ENCODE assay signal across 12 cellular contexts in genomic region chr6:45590751-45591184, GRCh38.
DNase-seq lines count a peak whose midpoint lies in the region; ATAC-seq and TF ChIP-seq lines count a peak whose summit lies in the region.
"Had no signal": no experiment of that assay in that cellular context is flagged by ENCODE, and none has a peak within 500 bp of the region (broad histone marks: within the 10 kb centered on the region; RNA-seq: fewer than 3 reads in every experiment).

No MANE protein-coding gene starts in this region.

- no peak overlapping the region for H2BK15ac ChIP-seq in H9 (ENCODE audit: low read depth, low read length)

- H3K56ac ChIP-seq in H9 (ENCODE audit: insufficient read length, low read depth, low read length), result no peak overlapping the region

- H3K27ac ChIP-seq in PC-3 (ENCODE audit: low read length), result peak overlapping the region; percentile 97
- H3K27ac ChIP-seq in epithelial cell of prostate, result peak overlapping the region; percentile 98
- H3K27ac ChIP-seq in H9 (ENCODE audit: insufficient read length, low read depth, low read length), result no peak overlapping the region
- H3K27ac ChIP-seq: thoracic aorta had no signal

- no peak overlapping the region for H4K8ac ChIP-seq in H9 (replicated peaks; ENCODE audit: insufficient read length, low read depth, low read length)

- H3K9ac ChIP-seq in PC-3 (ENCODE audit: low read length), result peak overlapping the region; percentile 90
- H3K9ac ChIP-seq in H9 (ENCODE audit: extremely low read depth, insufficient read length, low read length), result no peak overlapping the region

- H3K23ac ChIP-seq in H9 (ENCODE audit: insufficient read length, low read depth, low read length), result no peak overlapping the region

- no peaks in the 10 kb centered on the region for H3K23me2 ChIP-seq in H9 (ENCODE audit: insufficient read length, low read depth, low read length, poor library complexity, severe bottlenecking)

- no peak overlapping the region for H3K14ac ChIP-seq in H9 (ENCODE audit: insufficient read depth, low read length)

- no peaks in the 10 kb centered on the region for H3F3A ChIP-seq in PC-3 (ENCODE audit: low read length, unreplicated experiment)

- H2BK20ac ChIP-seq in H9 (ENCODE audit: low read depth, low read length, poor library complexity, severe bottlenecking), result no peak overlapping the region

- no peaks in the 10 kb centered on the region for H3K9me3 Mint-ChIP-seq in progenitor cell of endocrine pancreas (ENCODE audit: low read depth)
- no peaks in the 10 kb centered on the region for H3K9me3 Mint-ChIP-seq in H9
- H3K9me3 Mint-ChIP-seq: activated B cell treated with CpG ODN at 0.5 μM for 24 hours had no signal

- no peak overlapping the region for H2BK5ac ChIP-seq in H9 (ENCODE audit: insufficient read length, low read length)

- CTCF ChIA-PET in PC-3 (lab: Charles Lee), result interaction anchor here (0.6 to 1.1 kb wide), 2 partner anchors 114 to 124 kb away, joined by 3 to 4 read pairs; no protein-coding TSS in a partner anchor

- peak overlapping the region; percentile 22 for H2AFZ ChIP-seq in PC-3 (ENCODE audit: low read length)
- no peak overlapping the region for H2AFZ ChIP-seq in H9 (ENCODE audit: low read length)

- ATAC-seq in PC-3 (peak; percentile 31), HG02798 (IDR thresholded peaks at IDR 0.05; ENCODE audit: poor library complexity, unreplicated experiment) (no peak), HG03565 (IDR thresholded peaks at IDR 0.05; ENCODE audit: unreplicated experiment) (no peak)
- ATAC-seq in stimulated activated naive CD8-positive, alpha-beta T cell treated with anti-CD3 and anti-CD28 coated beads, Interleukin-15, Interleukin-2, amounts not matched to agents 100 U/mL and 50 U/mL, for 24 hours, result no peak

- peak overlapping the region; percentile 75 for H3K27ac Mint-ChIP-seq in progenitor cell of endocrine pancreas
- H3K27ac Mint-ChIP-seq in H9, result no peak overlapping the region
- H3K27ac Mint-ChIP-seq: activated B cell treated with CpG ODN at 0.5 μM for 24 hours had no signal

- H3K9me3 ChIP-seq in PC-3 (ENCODE audit: low read length), result no peaks in the 10 kb centered on the region
- H3K9me3 ChIP-seq in H9 (ENCODE audit: control insufficient read depth, low read depth, low read length), result no peaks in the 10 kb centered on the region
- H3K9me3 ChIP-seq: Caco-2, thoracic aorta had no signal

- BruUV-seq in PC-3 (replicated peaks; lab: Mats Ljungman, UMichigan), result TSS peak; percentile 98

- peak overlapping the region; percentile 61 for H3K4me2 ChIP-seq in PC-3 (ENCODE audit: low read length)
- H3K4me2 ChIP-seq in H9 (ENCODE audit: insufficient read depth, insufficient read length, low read length), result no peak overlapping the region

- no peak overlapping the region for H3K18ac ChIP-seq in H9 (ENCODE audit: insufficient read length, low read depth, low read length)

- POLR2A ChIA-PET in PC-3 (lab: Charles Lee; ENCODE audit: unreplicated experiment), result interaction anchor here (0.7 to 0.8 kb wide), 2 partner anchors 16 to 172 kb away, joined by 3 to 9 read pairs; no protein-coding TSS in a partner anchor

- H3K79me2 ChIP-seq in PC-3 (ENCODE audit: low read length), result no peaks in the 10 kb centered on the region
- H3K79me2 ChIP-seq in H9 (ENCODE audit: insufficient read depth, low read length), result no peaks in the 10 kb centered on the region

- intact Hi-C loops in PC-3 (cut with micrococcal nuclease), result loop anchor here (1.0 to 5.0 kb wide), 4 partner anchors 17 to 153 kb away; no protein-coding TSS in a partner anchor

- peak overlapping the region; percentile 2; the same call in 1 of the 2 replicates for H3K4me3 ChIP-seq in PC-3 (ENCODE audit: low read length)
- H3K4me3 ChIP-seq: thoracic aorta had no signal

- H4K5ac ChIP-seq in H9 (ENCODE audit: insufficient read length, low read depth, low read length), result no peak overlapping the region

- TF ChIP-seq CTCF in PC-3 (conservative IDR thresholded peaks at IDR 0.05; ENCODE audit: low read depth, low read length), result no peak
- no peak for TF ChIP-seq CTCF in progenitor cell of endocrine pancreas (IDR thresholded peaks at IDR 0.05; ENCODE audit: unreplicated experiment)
- no peak for TF ChIP-seq CTCF in H9 (conservative IDR thresholded peaks at IDR 0.05)

- H3K36me3 Mint-ChIP-seq in progenitor cell of endocrine pancreas (ENCODE audit: insufficient read depth) (no peaks in the 10 kb centered on the region), H9 (ENCODE audit: insufficient read depth in 1 of 3, low read depth in 3 of 3) (no peaks in the 10 kb centered on the region; a peak in 1 of 7 replicates)

- peak; percentile 90 for DNase-seq in Daoy (ENCODE audit: low read depth)
- peak; percentile 35 for DNase-seq in PC-3
- DNase-seq in epithelial cell of prostate (ENCODE audit: low read depth, low spot score), result no peak
- no peak for DNase-seq in progenitor cell of endocrine pancreas (ENCODE audit: low spot score, unreplicated experiment)
- no peak for DNase-seq in H9
- DNase-seq in stimulated activated naive CD8-positive, alpha-beta T cell treated with anti-CD3 and anti-CD28 coated beads, Interleukin-15, Interleukin-2, amounts not matched to agents 100 U/mL and 50 U/mL, for 24 hours, result no peak
- DNase-seq: activated B cell treated with CpG ODN at 0.5 μM for 24 hours, amygdala, Caco-2 had no signal

- H4K20me1 ChIP-seq in PC-3 (ENCODE audit: low read length) (no peaks in the 10 kb centered on the region), H9 (ENCODE audit: control insufficient read depth, insufficient read depth, insufficient read length) (no peaks in the 10 kb centered on the region)

- H2AK5ac ChIP-seq in H9 (ENCODE audit: insufficient read length, low read length), result no peak overlapping the region

- no peaks in the 10 kb centered on the region for H3K79me1 ChIP-seq in H9 (ENCODE audit: insufficient read depth, low read depth, low read length, poor library complexity, severe bottlenecking)

- H2BK12ac ChIP-seq in H9 (ENCODE audit: insufficient read length, low read depth, low read length), result no peak overlapping the region

- H3K27me3 Mint-ChIP-seq in progenitor cell of endocrine pancreas, result peaks cover 3% of the 10 kb centered on the region
- H3K27me3 Mint-ChIP-seq in H9 (ENCODE audit: low read depth), result no peaks in the 10 kb centered on the region; the same call in 1 of the 2 replicates
- H3K27me3 Mint-ChIP-seq: activated B cell treated with CpG ODN at 0.5 μM for 24 hours had no signal

- H4K91ac ChIP-seq in H9 (ENCODE audit: insufficient read length, low read depth, low read length), result no peak overlapping the region

- H3T11ph ChIP-seq in H9 (ENCODE audit: low read length), result no peak overlapping the region

- H3K27me3 ChIP-seq in PC-3 (ENCODE audit: low read length) (no peaks in the 10 kb centered on the region), H9 (ENCODE audit: insufficient read depth, low read length) (no peaks in the 10 kb centered on the region)

- H3K4me1 Mint-ChIP-seq in progenitor cell of endocrine pancreas (ENCODE audit: low read depth) (peaks cover 40% of the 10 kb centered on the region), H9 (peaks cover 12% of the 10 kb centered on the region in 2 experiments)

- H3K4ac ChIP-seq in H9 (ENCODE audit: low read depth, low read length), result no peak overlapping the region

- no CpG with 5 or more reads among the region's 7 CpGs for WGBS in H9 (ENCODE audit: extremely low coverage, insufficient read length, low lambda C conversion rate)

- H3K4me3 Mint-ChIP-seq in progenitor cell of endocrine pancreas (ENCODE audit: low read depth), result no peak overlapping the region
- no peak overlapping the region for H3K4me3 Mint-ChIP-seq in H9
- H3K4me3 Mint-ChIP-seq: activated B cell treated with CpG ODN at 0.5 μM for 24 hours had no signal

- no peaks in the 10 kb centered on the region for H3K9me2 ChIP-seq in PC-3 (replicated peaks; ENCODE audit: low read length)

- H3K36me3 ChIP-seq in PC-3 (ENCODE audit: low read depth, low read length), result no peaks in the 10 kb centered on the region
- H3K36me3 ChIP-seq: thoracic aorta had no signal

- H2BK120ac ChIP-seq in H9 (ENCODE audit: low read depth, low read length, poor library complexity, severe bottlenecking), result no peak overlapping the region

- peaks cover 68% of the 10 kb centered on the region for H3K4me1 ChIP-seq in PC-3 (ENCODE audit: insufficient read depth, low read length)
- no peaks in the 10 kb centered on the region; the same call in 1 of the 2 replicates for H3K4me1 ChIP-seq in H9 (ENCODE audit: insufficient read depth, low read length)

Comparison
In these comparisons a context has a peak if more than half of its experiments do, and no peak if none do; other contexts are left out.
1. DNase-seq: peak in Daoy (single experiment) and PC-3 (single experiment); none in epithelial cell of prostate (single experiment), progenitor cell of endocrine pancreas (single experiment), H9 (single experiment) and stimulated activated naive CD8-positive, alpha-beta T cell treated with anti-CD3 and anti-CD28 coated beads, Interleukin-15, Interleukin-2, amounts not matched to agents 100 U/mL and 50 U/mL, for 24 hours (single experiment).